15 cellular contexts compared by ENCODE assay signal in genomic region chr11:28649922-28650321, GRCh38.
"Had no signal": no experiment of that assay in that cellular context is flagged by ENCODE, and none has a peak within 500 bp of the region (broad histone marks: within the 10 kb centered on the region; RNA-seq: fewer than 3 reads in every experiment).

No MANE protein-coding gene starts in this region.

- H3K27me3 Mint-ChIP-seq: activated CD4-positive, alpha-beta T cell treated with anti-CD3 and anti-CD28 coated beads, Interleukin-2, amount 10 ng/mL, durations not matched to agents 24 days and 14 days; activated naive CD8-positive, alpha-beta T cell treated with anti-CD3 and anti-CD28 coated beads for 36 hours; type B pancreatic cell had no signal

- H3K36me3 ChIP-seq: cardiac muscle cell, esophagus muscularis mucosa had no signal

- H3K4me1 ChIP-seq: esophagus muscularis mucosa had no signal

- H3K36me3 Mint-ChIP-seq: activated naive CD8-positive, alpha-beta T cell treated with anti-CD3 and anti-CD28 coated beads for 36 hours; type B pancreatic cell had no signal

- H3K27me3 ChIP-seq: cardiac muscle cell, esophagus muscularis mucosa had no signal

- H3K27ac ChIP-seq: cardiac muscle cell, esophagus muscularis mucosa had no signal

- DNase-seq: activated CD4-positive, alpha-beta T cell treated with anti-CD3 and anti-CD28 coated beads, Interleukin-2, amount 10 ng/mL, durations not matched to agents 24 days and 14 days; activated CD4-positive, CD25-positive, alpha-beta regulatory T cell; activated CD8-positive, alpha-beta memory T cell treated with anti-CD3 and anti-CD28 coated beads, Interleukin-2, amount 50 U/mL, for 48 hours; activated gamma-delta T cell treated with Interleukin-2 at 50 U/mL for 16 hours; activated naive CD8-positive, alpha-beta T cell treated with anti-CD3 and anti-CD28 coated beads for 36 hours; foreskin melanocyte; head of caudate nucleus; nucleus accumbens; stimulated activated CD4-positive, alpha-beta T cell treated with anti-CD3 and anti-CD28 coated beads, Interleukin-15, amount 100 ng/mL, for 24 hours; stimulated activated CD4-positive, alpha-beta T cell treated with anti-CD3 and anti-CD28 coated beads, Interleukin-4, amount 100 ng/mL, for 24 hours; stimulated activated naive CD4-positive, alpha-beta T cell had no signal

- H3K4me1 Mint-ChIP-seq: activated CD4-positive, alpha-beta T cell treated with anti-CD3 and anti-CD28 coated beads, Interleukin-2, amount 10 ng/mL, durations not matched to agents 24 days and 14 days; activated naive CD8-positive, alpha-beta T cell treated with anti-CD3 and anti-CD28 coated beads for 36 hours; nephron had no signal

- H3K4me3 ChIP-seq: cardiac muscle cell, esophagus muscularis mucosa had no signal

- H3K4me3 Mint-ChIP-seq: activated CD4-positive, alpha-beta T cell treated with anti-CD3 and anti-CD28 coated beads, Interleukin-2, amount 10 ng/mL, durations not matched to agents 24 days and 14 days; activated naive CD8-positive, alpha-beta T cell treated with anti-CD3 and anti-CD28 coated beads for 36 hours; nephron; type B pancreatic cell had no signal

- H3K27ac Mint-ChIP-seq: activated CD4-positive, alpha-beta T cell treated with anti-CD3 and anti-CD28 coated beads, Interleukin-2, amount 10 ng/mL, durations not matched to agents 24 days and 14 days; activated naive CD8-positive, alpha-beta T cell treated with anti-CD3 and anti-CD28 coated beads for 36 hours; nephron; type B pancreatic cell had no signal
